ENCODE assay signal across 25 cellular contexts in genomic region chrX:16700734-16701133, GRCh38. TPM values are rescaled to one million over a fixed set of nuclear protein-coding genes. Genes with fewer than 3 reads are reported as not detected.
"Had no signal": no experiment of that assay in that cellular context is flagged by ENCODE, and none has a peak within 500 bp of the region (broad histone marks: within the 10 kb centered on the region; RNA-seq: fewer than 3 reads in every experiment).

No MANE protein-coding gene starts in this region.

- ATAC-seq: effector memory CD8-positive, alpha-beta T cell; foreskin keratinocyte; left colon; naive thymus-derived CD4-positive, alpha-beta T cell; stimulated activated naive CD8-positive, alpha-beta T cell treated with anti-CD3 and anti-CD28 coated beads, Interleukin-15, Interleukin-2, amounts not matched to agents 100 U/mL and 50 U/mL, for 24 hours had no signal

- FAIRE-seq: colon, small intestine had no signal

- H3K27me3 ChIP-seq: esophagus squamous epithelium, foreskin keratinocyte, hepatocyte, neutrophil, right atrium auricular region, suprapubic skin, thyroid gland, uterus had no signal

- H3K4me1 ChIP-seq: esophagus squamous epithelium, foreskin keratinocyte, right atrium auricular region, suprapubic skin, thyroid gland, uterus had no signal

- DNase-seq: effector memory CD8-positive, alpha-beta T cell; esophagus squamous epithelium; foreskin keratinocyte; head of caudate nucleus; left colon; mammary epithelial cell; naive thymus-derived CD4-positive, alpha-beta T cell; posterior cingulate gyrus; small intestine; stimulated activated CD4-positive, alpha-beta T cell treated with anti-CD3 and anti-CD28 coated beads, Interleukin-2, amount 100 ng/mL, for 48 hours; stimulated activated naive CD8-positive, alpha-beta T cell treated with anti-CD3 and anti-CD28 coated beads, Interleukin-15, Interleukin-2, amounts not matched to agents 100 U/mL and 50 U/mL, for 24 hours; thyroid gland; uterus had no signal

- H3K4me3 ChIP-seq: esophagus squamous epithelium, hepatocyte, right atrium auricular region, suprapubic skin, thyroid gland, uterus had no signal

- H3K27ac ChIP-seq: esophagus squamous epithelium, foreskin keratinocyte, hepatocyte, neutrophil, right atrium auricular region, suprapubic skin, thyroid gland, uterus had no signal

- H3K36me3 ChIP-seq: right atrium auricular region, thyroid gland, uterus had no signal

- H3K9me3 ChIP-seq: esophagus squamous epithelium, neutrophil, right atrium auricular region, suprapubic skin, thyroid gland, uterus had no signal

RNA-seq across cellular contexts. Expression of gene S100G, which starts 50.8 kb away (rescaled TPM):
- total RNA-seq: epithelial cell of proximal tubule; esophagus squamous epithelium; foreskin keratinocyte; kidney epithelial cell; left colon; lower leg skin; mammary epithelial cell; mesenteric fat pad; mononuclear cell; naive thymus-derived CD4-positive, alpha-beta T cell; osteoblast; right atrium auricular region; suprapubic skin; thyroid gland; uterus had no signal
- polyA plus RNA-seq: foreskin keratinocyte; mammary epithelial cell; naive thymus-derived CD4-positive, alpha-beta T cell; neural cell had no signal
